13 cellular contexts compared by ENCODE assay signal in genomic region chr13:40102360-40102727, GRCh38.
A peak's percentile ranks its signal among the peaks of the same experiment; 100 is the strongest.
DNase-seq lines count a peak whose midpoint lies in the region; ATAC-seq and TF ChIP-seq lines count a peak whose summit lies in the region.
"Had no signal": no experiment of that assay in that cellular context is flagged by ENCODE, and none has a peak within 500 bp of the region (broad histone marks: within the 10 kb centered on the region; RNA-seq: fewer than 3 reads in every experiment).

No MANE protein-coding gene starts in this region.

- ATAC-seq in GM21528 (IDR thresholded peaks at IDR 0.05; ENCODE audit: low FRiP score, unreplicated experiment) (peak; percentile 28), PC-3 (no peak), naive B cell (ENCODE audit: low read depth in 2 of 2) (no peak), lower lobe of right lung (no peak)

- H3K79me2 ChIP-seq in PC-3 (ENCODE audit: low read length): no peaks in the 10 kb centered on the region

- H3K4me1 ChIP-seq in PC-3 (ENCODE audit: insufficient read depth, low read length) (peaks cover 23% of the 10 kb centered on the region), Caco-2 (no peaks in the 10 kb centered on the region), lower lobe of right lung (no peaks in the 10 kb centered on the region)

- H3K27me3 ChIP-seq in PC-3 (ENCODE audit: low read length): no peaks in the 10 kb centered on the region
- H3K27me3 ChIP-seq in Caco-2 (replicated peaks; ENCODE audit: control insufficient read depth, insufficient read depth, low read length): no peaks in the 10 kb centered on the region
- no peaks in the 10 kb centered on the region for H3K27me3 ChIP-seq in lower lobe of right lung (ENCODE audit: low read depth)

- H3K9ac ChIP-seq in PC-3 (ENCODE audit: low read length): peak overlapping the region; percentile 55

- no peaks in the 10 kb centered on the region for H4K20me1 ChIP-seq in PC-3 (ENCODE audit: low read length)

- H3K27ac ChIP-seq in PC-3 (ENCODE audit: low read length): peak overlapping the region; percentile 90
- no peak overlapping the region for H3K27ac ChIP-seq in lower lobe of right lung
- H3K27ac ChIP-seq: 22Rv1, thoracic aorta had no signal

- no peaks in the 10 kb centered on the region for H3K27me3 Mint-ChIP-seq in T-helper 1 cell treated with Interleukin-12 subunit alpha and Interleukin-12 subunit beta and Interleukin-4 antibody, amounts not matched to agents 30 μg/mL and 1 μg/mL, for 36 hours (ENCODE audit: low read depth)
- peaks cover 0 to 5% (median 0%) of the 10 kb centered on the region in 3 donors for H3K27me3 Mint-ChIP-seq in naive B cell
- no peaks in the 10 kb centered on the region for H3K27me3 Mint-ChIP-seq in Caco-2 (ENCODE audit: insufficient read depth, unreplicated experiment)

- H3K4me3 ChIP-seq in PC-3 (ENCODE audit: low read length): no peak overlapping the region
- no peak overlapping the region for H3K4me3 ChIP-seq in Caco-2 (ENCODE audit: low read depth, low read length)
- H3K4me3 ChIP-seq in lower lobe of right lung: no peak overlapping the region
- H3K4me3 ChIP-seq: thoracic aorta had no signal

- DNase-seq in T-helper 1 cell (no peak), PC-3 (no peak), naive B cell (no peak), Caco-2 (no peak), lower lobe of right lung (no peak), GM20000 (ENCODE audit: low spot score) (no peak)
- DNase-seq: activated gamma-delta T cell treated with Interleukin-2 at 50 U/mL for 16 hours, NCI-H1092, retina had no signal

- H2AFZ ChIP-seq in PC-3 (ENCODE audit: low read length): peak overlapping the region; percentile 35; the same call in 1 of the 2 replicates

- peak overlapping the region; percentile 85 for H3K27ac Mint-ChIP-seq in T-helper 1 cell treated with Interleukin-12 subunit alpha and Interleukin-12 subunit beta and Interleukin-4 antibody, amounts not matched to agents 30 μg/mL and 1 μg/mL, for 36 hours
- H3K27ac Mint-ChIP-seq in naive B cell (peak overlapping the region in 3 of 6 donors; percentile 7 to 47 (median 18)), Caco-2 (ENCODE audit: unreplicated experiment) (no peak overlapping the region)

- POLR2A ChIA-PET in PC-3 (lab: Charles Lee; ENCODE audit: unreplicated experiment) (no interaction called here), Caco-2 (lab: Charles Lee) (no interaction called here)

- peaks cover 16% of the 10 kb centered on the region for H3K36me3 Mint-ChIP-seq in T-helper 1 cell treated with Interleukin-12 subunit alpha and Interleukin-12 subunit beta and Interleukin-4 antibody, amounts not matched to agents 30 μg/mL and 1 μg/mL, for 36 hours (ENCODE audit: low read depth)
- H3K36me3 Mint-ChIP-seq in naive B cell (peaks cover 0 to 11% of the 10 kb centered on the region in 2 donors), Caco-2 (ENCODE audit: insufficient read depth, unreplicated experiment) (no peaks in the 10 kb centered on the region)

- CTCF ChIA-PET in PC-3 (lab: Charles Lee) (no interaction called here), Caco-2 (lab: Charles Lee) (no interaction called here)

- H3K4me1 Mint-ChIP-seq in T-helper 1 cell treated with Interleukin-12 subunit alpha and Interleukin-12 subunit beta and Interleukin-4 antibody, amounts not matched to agents 30 μg/mL and 1 μg/mL, for 36 hours (ENCODE audit: low read depth): peaks cover 56% of the 10 kb centered on the region
- peaks cover 20 to 37% (median 28%) of the 10 kb centered on the region in 3 donors for H3K4me1 Mint-ChIP-seq in naive B cell
- no peaks in the 10 kb centered on the region for H3K4me1 Mint-ChIP-seq in Caco-2 (ENCODE audit: low read depth, unreplicated experiment)

- H3K36me3 ChIP-seq in PC-3 (ENCODE audit: low read depth, low read length) (no peaks in the 10 kb centered on the region), Caco-2 (ENCODE audit: control insufficient read depth, insufficient read depth, low read length) (no peaks in the 10 kb centered on the region), lower lobe of right lung (no peaks in the 10 kb centered on the region)
- H3K36me3 ChIP-seq: thoracic aorta had no signal

- H3K9me3 ChIP-seq in PC-3 (ENCODE audit: low read length) (no peaks in the 10 kb centered on the region), Caco-2 (no peaks in the 10 kb centered on the region), lower lobe of right lung (no peaks in the 10 kb centered on the region)
- H3K9me3 ChIP-seq: thoracic aorta had no signal

- TF ChIP-seq CTCF in PC-3 (conservative IDR thresholded peaks at IDR 0.05; ENCODE audit: low read depth, low read length): no peak
- no peak for TF ChIP-seq CTCF in Caco-2 (IDR thresholded peaks at IDR 0.05; ENCODE audit: insufficient read depth in 1 of 2, low read depth in 1 of 2, low read length in 1 of 2, severe bottlenecking in 1 of 2, unreplicated experiment in 1 of 2)
- no peak for TF ChIP-seq CTCF in lower lobe of right lung (IDR thresholded peaks at IDR 0.05)
- TF ChIP-seq CTCF in GM20000 (IDR thresholded peaks at IDR 0.05; ENCODE audit: extremely low read depth, missing control alignments): no peak

- H3K4me2 ChIP-seq in PC-3 (ENCODE audit: low read length): no peak overlapping the region

- H3F3A ChIP-seq in PC-3 (ENCODE audit: low read length, unreplicated experiment): no peaks in the 10 kb centered on the region

- intact Hi-C loops in PC-3 (cut with micrococcal nuclease) (no loop called here), Caco-2 (cut with micrococcal nuclease; ENCODE audit: unreplicated experiment) (no loop called here), lower lobe of right lung (cut with DNase I) (no loop called here)

- BruUV-seq in PC-3 (replicated peaks; lab: Mats Ljungman, UMichigan) (no TSS peak), Caco-2 (replicated peaks; lab: Mats Ljungman, UMichigan) (no TSS peak)

- H3K9me3 Mint-ChIP-seq in T-helper 1 cell treated with Interleukin-12 subunit alpha and Interleukin-12 subunit beta and Interleukin-4 antibody, amounts not matched to agents 30 μg/mL and 1 μg/mL, for 36 hours: peaks cover 18% of the 10 kb centered on the region
- H3K9me3 Mint-ChIP-seq in naive B cell: peaks cover 0 to 9% (median 5%) of the 10 kb centered on the region in 7 donors
- peaks cover 20% of the 10 kb centered on the region for H3K9me3 Mint-ChIP-seq in Caco-2 (ENCODE audit: unreplicated experiment)

- no peaks in the 10 kb centered on the region for H3K9me2 ChIP-seq in PC-3 (replicated peaks; ENCODE audit: low read length)

- peak overlapping the region; percentile 57 for H3K4me3 Mint-ChIP-seq in T-helper 1 cell treated with Interleukin-12 subunit alpha and Interleukin-12 subunit beta and Interleukin-4 antibody, amounts not matched to agents 30 μg/mL and 1 μg/mL, for 36 hours
- H3K4me3 Mint-ChIP-seq in naive B cell (peak overlapping the region in 5 of 8 donors; percentile 50 to 85 (median 72)), Caco-2 (ENCODE audit: unreplicated experiment) (no peak overlapping the region)
